Comparison of ENCODE assay signal across 9 cellular contexts in the genomic region with DNA sequence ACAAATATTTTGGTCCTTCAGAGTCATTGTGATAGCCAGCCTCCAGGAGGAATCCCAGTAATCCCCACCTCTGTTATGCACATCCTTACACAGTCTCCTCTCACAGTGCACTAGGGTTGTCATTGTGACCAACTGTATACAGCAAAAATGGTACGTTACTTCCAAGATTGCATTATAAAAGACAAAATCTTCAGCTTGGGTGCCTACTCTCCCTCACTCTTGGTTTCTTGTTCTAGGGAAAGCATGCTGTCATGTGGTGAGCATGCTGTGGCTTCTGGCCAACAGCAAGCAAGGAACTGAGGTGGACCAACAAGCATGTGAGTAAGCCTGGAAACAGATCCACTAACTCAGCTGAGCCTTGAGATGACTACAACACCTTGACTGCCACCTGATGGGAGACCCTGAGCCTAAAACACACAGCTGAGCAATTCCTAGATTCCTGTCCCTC.
A peak's percentile ranks its signal among the peaks of the same experiment; 100 is the strongest.
DNase-seq lines count a peak whose midpoint lies in the region; ATAC-seq and TF ChIP-seq lines count a peak whose summit lies in the region.
"Had no signal": no experiment of that assay in that cellular context is flagged by ENCODE, and none has a peak within 500 bp of the region (broad histone marks: within the 10 kb centered on the region; RNA-seq: fewer than 3 reads in every experiment).

No MANE protein-coding gene starts in this region.

- TF ChIP-seq CTCF in vagina (IDR thresholded peaks at IDR 0.05) (no peak), stomach (IDR thresholded peaks at IDR 0.05) (no peak)

- no peaks in the 10 kb centered on the region for H3K27me3 ChIP-seq in adipocyte (replicated peaks; ENCODE audit: control insufficient read depth, insufficient read depth, low read length)
- no peaks in the 10 kb centered on the region for H3K27me3 ChIP-seq in right cardiac atrium (ENCODE audit: control insufficient read depth, insufficient read depth)
- no peaks in the 10 kb centered on the region for H3K27me3 ChIP-seq in vagina
- H3K27me3 ChIP-seq in stomach: no peaks in the 10 kb centered on the region
- H3K27me3 ChIP-seq: right lobe of liver had no signal

- no peak for TF ChIP-seq EP300 in stomach (IDR thresholded peaks at IDR 0.05)

- peak; percentile 58 to 69 for ATAC-seq in right cardiac atrium

- POLR2A ChIA-PET in HEK293T (lab: Yijun Ruan, JAX): no interaction called here

- H3K27ac ChIP-seq in right cardiac atrium (ENCODE audit: low read length) (peak overlapping the region; percentile 8), vagina (peak overlapping the region; percentile 7), stomach (peak overlapping the region in 2 of 5 donors; percentile 13 to 15)
- H3K27ac ChIP-seq: right lobe of liver had no signal

- H3K4me3 ChIP-seq in adipocyte (ENCODE audit: low read length): no peak overlapping the region
- H3K4me3 ChIP-seq in right cardiac atrium (ENCODE audit: low read length): no peak overlapping the region
- H3K4me3 ChIP-seq in vagina: no peak overlapping the region
- H3K4me3 ChIP-seq in stomach: no peak overlapping the region
- H3K4me3 ChIP-seq: right lobe of liver had no signal

- CTCF ChIA-PET in HEK293T (lab: Yijun Ruan, JAX): no interaction called here

- TF ChIP-seq POLR2A in vagina (IDR thresholded peaks at IDR 0.05) (no peak), stomach (IDR thresholded peaks at IDR 0.05) (no peak)

- H3K9me3 ChIP-seq in adipocyte (ENCODE audit: control insufficient read depth, low read length): no peaks in the 10 kb centered on the region
- H3K9me3 ChIP-seq in right cardiac atrium (ENCODE audit: control insufficient read depth, low read length): no peaks in the 10 kb centered on the region
- no peaks in the 10 kb centered on the region for H3K9me3 ChIP-seq in vagina
- H3K9me3 ChIP-seq in stomach: no peaks in the 10 kb centered on the region
- H3K9me3 ChIP-seq: right lobe of liver had no signal

- no peak overlapping the region for H3K9ac ChIP-seq in adipocyte (ENCODE audit: low read length)

- WGBS in right cardiac atrium: 64% methylated on average over 1 of the region's 1 CpG
- 65 to 93% (median 83%) methylated on average over 1 of the region's 1 CpG for WGBS in stomach, 5 donors

- peaks cover 47% of the 10 kb centered on the region for H3K4me1 ChIP-seq in adipocyte (ENCODE audit: control insufficient read depth, insufficient read depth, low read length)
- H3K4me1 ChIP-seq in right cardiac atrium (ENCODE audit: control insufficient read depth, insufficient read depth, low read length): peaks cover 11% of the 10 kb centered on the region
- H3K4me1 ChIP-seq in vagina: peaks cover 26% of the 10 kb centered on the region
- H3K4me1 ChIP-seq in stomach: peaks cover 0 to 26% (median 0%) of the 10 kb centered on the region in 4 donors
- H3K4me1 ChIP-seq: right lobe of liver had no signal

- intact Hi-C loops in right cardiac atrium (cut with DNase I): no loop called here
- intact Hi-C loops in vagina (cut with DNase I): no loop called here
- intact Hi-C loops in stomach (cut with DNase I; ENCODE audit: low total_unique reads): no loop called here

- H3K36me3 ChIP-seq in adipocyte (ENCODE audit: control insufficient read depth, insufficient read depth, low read length, severe bottlenecking) (no peaks in the 10 kb centered on the region), vagina (no peaks in the 10 kb centered on the region), stomach (no peaks in the 10 kb centered on the region)
- H3K36me3 ChIP-seq: right lobe of liver had no signal

- DNase-seq in NCI-H82 (lab: John Stamatoyannopoulos, UW) (peak; percentile 17), NCI-H82 treated with DMSO at 0.1 percent for 48 hours (lab: John Stamatoyannopoulos, UW; ENCODE audit: unreplicated experiment) (no peak), adipocyte (ENCODE audit: low read depth) (peak; percentile 71), right cardiac atrium (peak in 1 of 3 donors; percentile 69), vagina (ENCODE audit: extremely low spot score in 2 of 2) (no peak), NCI-H146 treated with DMSO at 0.1 percent for 48 hours (lab: John Stamatoyannopoulos, UW; ENCODE audit: unreplicated experiment) (no peak), stomach (no peak), HEK293T (ENCODE audit: extremely low spot score) (no peak)
- DNase-seq: right lobe of liver had no signal

TF ChIP-seq in HEK293T, 16 proteins besides CTCF, POLR2A, EP300 and RAD21:
- TF ChIP-seq L3MBTL2 (conservative IDR thresholded peaks at IDR 0.05) (no peak), SP1 (IDR thresholded peaks at IDR 0.05) (no peak), ELF4 (IDR thresholded peaks at IDR 0.05) (no peak), FOXK2 (IDR thresholded peaks at IDR 0.05) (no peak), HDGF (IDR thresholded peaks at IDR 0.05; ENCODE audit: borderline replicate concordance) (no peak), BHLHE40 (IDR thresholded peaks at IDR 0.05; ENCODE audit: borderline replicate concordance) (no peak), LEF1 (IDR thresholded peaks at IDR 0.05; ENCODE audit: borderline replicate concordance) (no peak), CTBP1 (IDR thresholded peaks at IDR 0.05; ENCODE audit: borderline replicate concordance) (no peak), NFRKB (IDR thresholded peaks at IDR 0.05) (no peak), FOXA1 (IDR thresholded peaks at IDR 0.05) (no peak), FOXM1 (IDR thresholded peaks at IDR 0.05; ENCODE audit: borderline replicate concordance) (no peak), SUZ12 (IDR thresholded peaks at IDR 0.05) (no peak), ARNT (IDR thresholded peaks at IDR 0.05) (no peak), ZNF384 (IDR thresholded peaks at IDR 0.05) (no peak), TARDBP (IDR thresholded peaks at IDR 0.05) (no peak)
- TF ChIP-seq, protein P1, sequence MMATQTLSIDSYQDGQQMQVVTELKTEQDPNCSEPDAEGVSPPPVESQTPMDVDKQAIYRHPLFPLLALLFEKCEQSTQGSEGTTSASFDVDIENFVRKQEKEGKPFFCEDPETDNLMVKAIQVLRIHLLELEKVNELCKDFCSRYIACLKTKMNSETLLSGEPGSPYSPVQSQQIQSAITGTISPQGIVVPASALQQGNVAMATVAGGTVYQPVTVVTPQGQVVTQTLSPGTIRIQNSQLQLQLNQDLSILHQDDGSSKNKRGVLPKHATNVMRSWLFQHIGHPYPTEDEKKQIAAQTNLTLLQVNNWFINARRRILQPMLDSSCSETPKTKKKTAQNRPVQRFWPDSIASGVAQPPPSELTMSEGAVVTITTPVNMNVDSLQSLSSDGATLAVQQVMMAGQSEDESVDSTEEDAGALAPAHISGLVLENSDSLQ (IDR thresholded peaks at IDR 0.05): no peak
TF ChIP-seq in HEK293T: peak in this region for 0.

Comparison
In these comparisons a context has a peak if more than half of its experiments do, and no peak if none do; other contexts are left out.
1. DNase-seq: peak in NCI-H82 (single experiment) and adipocyte (single experiment); none in NCI-H82 treated with DMSO at 0.1 percent for 48 hours (single experiment), vagina (0 of 2), NCI-H146 treated with DMSO at 0.1 percent for 48 hours (single experiment), stomach (single experiment) and HEK293T (single experiment).